In genomic region chr6:46771556-46771955, GRCh38 we compare ENCODE assay signal across 27 cellular contexts. TPM values are rescaled to one million over a fixed set of nuclear protein-coding genes. Genes with fewer than 3 reads are reported as not detected.
DNase-seq lines count a peak whose midpoint lies in the region; ATAC-seq and TF ChIP-seq lines count a peak whose summit lies in the region.
"Had no signal": no experiment of that assay in that cellular context is flagged by ENCODE, and none has a peak within 500 bp of the region (broad histone marks: within the 10 kb centered on the region; RNA-seq: fewer than 3 reads in every experiment).

No MANE protein-coding gene starts in this region.

- no peak overlapping the region for H3K4me3 ChIP-seq in HL-60 (replicated peaks; ENCODE audit: insufficient read depth, low read length)
- H3K4me3 ChIP-seq in NB4 (ENCODE audit: low read depth, low read length), result no peak overlapping the region
- H3K4me3 ChIP-seq in spleen, result peak overlapping the region in 1 of 8 donors; percentile 52
- H3K4me3 ChIP-seq: HAP-1 had no signal

- CTCF ChIA-PET in activated naive CD4-positive, alpha-beta T cell treated with anti-CD3 and anti-CD28 coated beads, Interleukin-2, amount 10 ng/mL, durations not matched to agents 7 days and 5 days (lab: Charles Lee), result no interaction called here

- peaks cover 48% of the 10 kb centered on the region for H3K4me1 Mint-ChIP-seq in dendritic cell treated with granulocyte-macrophage colony-stimulating factor and Interleukin-4, amounts not matched to agents 40 ng/mL and 50 ng/mL, for 4 days (ENCODE audit: low read depth)
- H3K4me1 Mint-ChIP-seq in activated naive CD4-positive, alpha-beta T cell treated with anti-CD3 and anti-CD28 coated beads, Interleukin-2, amount 10 ng/mL, durations not matched to agents 7 days and 5 days, result no peaks in the 10 kb centered on the region

- no peaks in the 10 kb centered on the region for H3K27me3 ChIP-seq in HL-60 (ENCODE audit: insufficient read depth, poor library complexity, severe bottlenecking)
- no peaks in the 10 kb centered on the region for H3K27me3 ChIP-seq in spleen (replicated peaks in 1 of 7)

- no peaks in the 10 kb centered on the region for H3K27me3 Mint-ChIP-seq in dendritic cell treated with granulocyte-macrophage colony-stimulating factor and Interleukin-4, amounts not matched to agents 40 ng/mL and 50 ng/mL, for 4 days
- no peaks in the 10 kb centered on the region for H3K27me3 Mint-ChIP-seq in activated naive CD4-positive, alpha-beta T cell treated with anti-CD3 and anti-CD28 coated beads, Interleukin-2, amount 10 ng/mL, durations not matched to agents 7 days and 5 days

- TF ChIP-seq POLR2A in NB4 (IDR thresholded peaks at IDR 0.05; ENCODE audit: extremely low read depth, insufficient read length) (no peak), spleen (IDR thresholded peaks at IDR 0.05) (no peak)

- peak overlapping the region; percentile 76 for H3K27ac Mint-ChIP-seq in dendritic cell treated with granulocyte-macrophage colony-stimulating factor and Interleukin-4, amounts not matched to agents 40 ng/mL and 50 ng/mL, for 4 days
- no peak overlapping the region for H3K27ac Mint-ChIP-seq in activated naive CD4-positive, alpha-beta T cell treated with anti-CD3 and anti-CD28 coated beads, Interleukin-2, amount 10 ng/mL, durations not matched to agents 7 days and 5 days

- WGBS in spleen, 5 donors, result 60 to 88% (median 62%) methylated on average over 3 of the region's 3 CpGs

- ATAC-seq in GM21390 (IDR thresholded peaks at IDR 0.05; ENCODE audit: unreplicated experiment), result no peak
- ATAC-seq: PC-3, SK-N-SH treated with all-trans-retinoic acid at 6 μM for 48 hours had no signal

- intact Hi-C loops in dendritic cell treated with granulocyte-macrophage colony-stimulating factor and Interleukin-4, amounts not matched to agents 40 ng/mL and 50 ng/mL, for 4 days (cut with micrococcal nuclease), result no loop called here
- intact Hi-C loops in spleen (cut with DNase I; ENCODE audit: low total_unique reads), result no loop called here

- H3K4me3 Mint-ChIP-seq in dendritic cell treated with granulocyte-macrophage colony-stimulating factor and Interleukin-4, amounts not matched to agents 40 ng/mL and 50 ng/mL, for 4 days, result no peak overlapping the region
- no peak overlapping the region for H3K4me3 Mint-ChIP-seq in activated naive CD4-positive, alpha-beta T cell treated with anti-CD3 and anti-CD28 coated beads, Interleukin-2, amount 10 ng/mL, durations not matched to agents 7 days and 5 days

- no peaks in the 10 kb centered on the region for H3K36me3 Mint-ChIP-seq in dendritic cell treated with granulocyte-macrophage colony-stimulating factor and Interleukin-4, amounts not matched to agents 40 ng/mL and 50 ng/mL, for 4 days (ENCODE audit: low read depth)
- H3K36me3 Mint-ChIP-seq in activated naive CD4-positive, alpha-beta T cell treated with anti-CD3 and anti-CD28 coated beads, Interleukin-2, amount 10 ng/mL, durations not matched to agents 7 days and 5 days, result no peaks in the 10 kb centered on the region

- DNase-seq in HL-60 (ENCODE audit: low read depth in 1 of 2, low spot score in 1 of 2) (peak in 1 of 2 experiments; percentile 60), NB4 (ENCODE audit: low read depth) (peak; percentile 44), spleen (no peak), NCI-H524 (lab: John Stamatoyannopoulos, UW) (no peak), Kasumi-1 (lab: John Stamatoyannopoulos, UW) (no peak)
- no peak for DNase-seq in activated naive CD4-positive, alpha-beta T cell treated with anti-CD3 and anti-CD28 coated beads, Interleukin-2, amount 10 ng/mL, durations not matched to agents 7 days and 5 days
- DNase-seq: ACHN, COR-L47, DMS 273 treated with DMSO at 0.1 percent for 48 hours, DND-41, KG1, NCI-H1092 treated with DMSO at 0.1 percent for 48 hours, NCI-H146, NCI-H2029 treated with DMSO at 0.1 percent for 48 hours, NCI-H2171 treated with DMSO at 0.1 percent for 48 hours, NCI-H446 treated with DMSO at 0.1 percent for 48 hours, NCI-H774, PC-3, RPMI8226, SHP77 treated with DMSO at 0.1 percent for 48 hours had no signal

- no peaks in the 10 kb centered on the region for H3K36me3 ChIP-seq in spleen
- H3K36me3 ChIP-seq: HAP-1 had no signal

- H3K4me1 ChIP-seq in spleen, result peaks cover 0 to 28% (median 8%) of the 10 kb centered on the region in 6 donors
- H3K4me1 ChIP-seq: HAP-1 had no signal

- no peaks in the 10 kb centered on the region for H3K9me3 Mint-ChIP-seq in dendritic cell treated with granulocyte-macrophage colony-stimulating factor and Interleukin-4, amounts not matched to agents 40 ng/mL and 50 ng/mL, for 4 days
- H3K9me3 Mint-ChIP-seq in activated naive CD4-positive, alpha-beta T cell treated with anti-CD3 and anti-CD28 coated beads, Interleukin-2, amount 10 ng/mL, durations not matched to agents 7 days and 5 days, result no peaks in the 10 kb centered on the region

- no peak for TF ChIP-seq CTCF in HL-60 (IDR thresholded peaks at IDR 0.05; ENCODE audit: insufficient read depth, low read length)
- TF ChIP-seq CTCF in NB4 (IDR thresholded peaks at IDR 0.05; ENCODE audit: low read depth, low read length), result no peak
- no peak for TF ChIP-seq CTCF in spleen (IDR thresholded peaks at IDR 0.05 in 8 of 11, conservative IDR thresholded peaks at IDR 0.05 in 3 of 11)

- H3K27ac ChIP-seq in HL-60 (replicated peaks) (peak overlapping the region; percentile 76), spleen (peak overlapping the region; percentile 9 to 85 (median 74))
- H3K27ac ChIP-seq: C4-2B had no signal

- peaks cover 0 to 10% (median 2%) of the 10 kb centered on the region in 8 donors for H3K9me3 ChIP-seq in spleen
- H3K9me3 ChIP-seq: HAP-1 had no signal

RNA-seq across cellular contexts. Expression of gene MEP1A, which starts 21.6 kb away (rescaled TPM):
- total RNA-seq in spleen, result under 1 TPM in 4 of 7 donors, not detected in 3; 0.19 to 0.94 (median 0.41) TPM
- polyA plus RNA-seq in spleen, result under 1 TPM; 0.09 to 0.22 (median 0.09) TPM
- total RNA-seq: G401; PC-3; T-helper 1 cell treated with Interleukin-12 subunit alpha and Interleukin-12 subunit beta and Interleukin-4 antibody, amounts not matched to agents 30 ng/mL and 1 ng/mL, for 36 hours had no signal

RNA-seq across cellular contexts. Expression of gene ANKRD66, which starts 24.8 kb away (rescaled TPM):
- total RNA-seq in spleen, result not detected
- polyA plus RNA-seq in spleen, result not detected
- total RNA-seq: G401; PC-3; T-helper 1 cell treated with Interleukin-12 subunit alpha and Interleukin-12 subunit beta and Interleukin-4 antibody, amounts not matched to agents 30 ng/mL and 1 ng/mL, for 36 hours had no signal

RNA-seq across cellular contexts. Expression of gene PLA2G7, which starts 36.4 kb away (rescaled TPM):
- 10 to 100 TPM; 19.1 to 47.9 (median 30.1) TPM for total RNA-seq in spleen
- 10 to 100 TPM in 2 of 3 donors, 1 to 10 TPM in 1; 8.9 to 17.6 (median 15.7) TPM for polyA plus RNA-seq in spleen
- total RNA-seq: G401; T-helper 1 cell treated with Interleukin-12 subunit alpha and Interleukin-12 subunit beta and Interleukin-4 antibody, amounts not matched to agents 30 ng/mL and 1 ng/mL, for 36 hours had no signal
